Comparison of ENCODE assay signal across 17 cellular contexts in the genomic region with DNA sequence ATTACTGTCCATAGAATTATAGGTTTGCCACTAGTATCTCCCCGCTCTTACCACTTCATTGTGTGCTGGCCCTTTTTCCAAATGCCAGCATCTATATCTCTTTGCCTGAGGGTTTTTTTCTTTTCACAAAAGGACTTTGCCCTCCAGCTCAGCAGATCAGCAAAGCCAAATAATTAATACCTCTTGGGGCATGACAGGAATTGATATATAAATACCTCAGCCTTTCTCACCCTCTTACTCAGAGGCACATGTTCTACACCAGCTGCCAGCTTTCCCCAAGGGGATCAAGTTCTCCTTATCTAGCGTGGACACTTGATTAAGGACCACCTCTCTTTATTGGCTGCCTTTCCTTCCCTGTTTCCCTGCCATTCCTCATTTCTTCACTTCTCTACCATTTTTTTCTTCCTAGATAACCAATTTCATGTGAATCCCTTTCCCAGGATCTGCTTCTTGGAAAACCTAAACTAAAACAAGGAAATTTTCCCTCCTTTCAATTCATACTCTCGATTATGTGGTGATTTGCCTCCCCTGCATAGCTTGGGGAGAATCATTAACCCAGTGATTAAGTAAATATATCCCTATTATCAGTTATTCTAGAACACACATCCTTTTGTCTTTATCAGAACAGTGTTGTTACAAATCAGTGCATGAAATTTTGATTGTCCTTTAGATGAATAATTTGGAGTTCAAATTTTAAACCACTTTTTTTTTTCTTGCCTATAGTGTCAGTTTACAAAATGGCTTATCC. TPM values are rescaled to one million over a fixed set of nuclear protein-coding genes. Genes with fewer than 3 reads are reported as not detected.
A peak's percentile ranks its signal among the peaks of the same experiment; 100 is the strongest.
DNase-seq lines count a peak whose midpoint lies in the region; ATAC-seq and TF ChIP-seq lines count a peak whose summit lies in the region.
"Had no signal": no experiment of that assay in that cellular context is flagged by ENCODE, and none has a peak within 500 bp of the region (broad histone marks: within the 10 kb centered on the region; RNA-seq: fewer than 3 reads in every experiment).

No MANE protein-coding gene starts in this region.

- no peaks in the 10 kb centered on the region for H3K36me3 Mint-ChIP-seq in activated CD4-positive, alpha-beta memory T cell treated with anti-CD3 and anti-CD28 coated beads, Interleukin-2, amount 10 ng/mL, durations not matched to agents 7 days and 5 days (ENCODE audit: low read depth)
- H3K36me3 Mint-ChIP-seq in natural killer cell, result no peaks in the 10 kb centered on the region

- CTCF ChIA-PET in PC-9 (lab: Charles Lee), result no interaction called here
- CTCF ChIA-PET in activated CD4-positive, alpha-beta memory T cell treated with anti-CD3 and anti-CD28 coated beads, Interleukin-2, amount 10 ng/mL, durations not matched to agents 7 days and 5 days (lab: Charles Lee), result no interaction called here

- no peaks in the 10 kb centered on the region for H3F3A ChIP-seq in PC-9 (ENCODE audit: insufficient read depth, low read depth)

- TF ChIP-seq CTCF in BE2C (IDR thresholded peaks at IDR 0.05; ENCODE audit: low read depth, low read length) (no peak), PC-9 (conservative IDR thresholded peaks at IDR 0.05) (no peak), natural killer cell (IDR thresholded peaks at IDR 0.05) (no peak)

- no peak overlapping the region; the same call in 1 of the 2 replicates for H2AFZ ChIP-seq in PC-9
- H2AFZ ChIP-seq: parathyroid adenoma had no signal

- DNase-seq in BE2C (peak; percentile 22), LoVo (ENCODE audit: low spot score) (peak; percentile 67), myocyte (ENCODE audit: low read depth) (peak; percentile 74), PC-9 (no peak), natural killer cell (no peak), NCI-H128 (lab: John Stamatoyannopoulos, UW; ENCODE audit: unreplicated experiment) (no peak)
- DNase-seq in activated CD4-positive, alpha-beta memory T cell treated with anti-CD3 and anti-CD28 coated beads, Interleukin-2, amount 10 ng/mL, durations not matched to agents 7 days and 5 days, result no peak
- DNase-seq: AML-193; amygdala; midbrain; NCI-H187; NCI-H748 treated with DMSO at 0.1 percent for 48 hours; stimulated activated naive CD8-positive, alpha-beta T cell treated with anti-CD3 and anti-CD28 coated beads, Interleukin-15, amount 100 ng/mL, for 72 hours; SW 1271 had no signal

- peaks cover 16% of the 10 kb centered on the region for H3K4me1 ChIP-seq in BE2C
- H3K4me1 ChIP-seq in endocrine pancreas (ENCODE audit: control insufficient read depth, insufficient read depth, low read length), result peaks cover 10% of the 10 kb centered on the region
- H3K4me1 ChIP-seq in PC-9 (replicated peaks; ENCODE audit: insufficient read depth), result no peaks in the 10 kb centered on the region
- H3K4me1 ChIP-seq: parathyroid adenoma had no signal

- H3K4me1 Mint-ChIP-seq in activated CD4-positive, alpha-beta memory T cell treated with anti-CD3 and anti-CD28 coated beads, Interleukin-2, amount 10 ng/mL, durations not matched to agents 7 days and 5 days, result no peaks in the 10 kb centered on the region
- H3K4me1 Mint-ChIP-seq in natural killer cell, result no peaks in the 10 kb centered on the region
- H3K4me1 Mint-ChIP-seq: stimulated activated naive CD8-positive, alpha-beta T cell treated with anti-CD3 and anti-CD28 coated beads, Interleukin-15, amount 100 ng/mL, for 72 hours had no signal

- H3K27me3 ChIP-seq in BE2C (no peaks in the 10 kb centered on the region), endocrine pancreas (ENCODE audit: control insufficient read depth, insufficient read depth, low read length) (no peaks in the 10 kb centered on the region), PC-9 (ENCODE audit: insufficient read depth, low read depth) (no peaks in the 10 kb centered on the region)

- POLR2A ChIA-PET in PC-9 (lab: Charles Lee; ENCODE audit: unreplicated experiment), result interaction anchor here (0.7 kb wide), 1 partner anchor 105 kb away, joined by 9 read pairs; no protein-coding TSS in a partner anchor
- POLR2A ChIA-PET in activated CD4-positive, alpha-beta memory T cell treated with anti-CD3 and anti-CD28 coated beads, Interleukin-2, amount 10 ng/mL, durations not matched to agents 7 days and 5 days (lab: Charles Lee), result no interaction called here

- H3K27ac ChIP-seq in PC-9, result no peak overlapping the region
- H3K27ac ChIP-seq: parathyroid adenoma had no signal

- H3K4me3 ChIP-seq in BE2C (ENCODE audit: low read depth, low read length) (no peak overlapping the region), endocrine pancreas (ENCODE audit: control insufficient read depth, insufficient read depth, low read length) (peak overlapping the region; percentile 9), PC-9 (no peak overlapping the region)
- H3K4me3 ChIP-seq: K562 had no signal

- intact Hi-C loops in PC-9 (cut with micrococcal nuclease; ENCODE audit: unreplicated experiment), result no loop called here
- intact Hi-C loops in natural killer cell (cut with micrococcal nuclease), result no loop called here

- no peak overlapping the region for H3K27ac Mint-ChIP-seq in activated CD4-positive, alpha-beta memory T cell treated with anti-CD3 and anti-CD28 coated beads, Interleukin-2, amount 10 ng/mL, durations not matched to agents 7 days and 5 days
- no peak overlapping the region for H3K27ac Mint-ChIP-seq in natural killer cell
- H3K27ac Mint-ChIP-seq: stimulated activated naive CD8-positive, alpha-beta T cell treated with anti-CD3 and anti-CD28 coated beads, Interleukin-15, amount 100 ng/mL, for 72 hours had no signal

- H3K9me2 ChIP-seq in PC-9 (ENCODE audit: insufficient read depth), result no peaks in the 10 kb centered on the region

- H3K9me3 ChIP-seq in BE2C (no peaks in the 10 kb centered on the region), endocrine pancreas (ENCODE audit: control insufficient read depth, low read length) (no peaks in the 10 kb centered on the region), PC-9 (ENCODE audit: insufficient read depth, low read depth) (no peaks in the 10 kb centered on the region)

- H3K27me3 Mint-ChIP-seq in activated CD4-positive, alpha-beta memory T cell treated with anti-CD3 and anti-CD28 coated beads, Interleukin-2, amount 10 ng/mL, durations not matched to agents 7 days and 5 days, result no peaks in the 10 kb centered on the region
- H3K27me3 Mint-ChIP-seq in natural killer cell (ENCODE audit: low read depth in 2 of 2), result peaks cover 0 to 2% of the 10 kb centered on the region in 2 donors

- H3K9me3 Mint-ChIP-seq in activated CD4-positive, alpha-beta memory T cell treated with anti-CD3 and anti-CD28 coated beads, Interleukin-2, amount 10 ng/mL, durations not matched to agents 7 days and 5 days, result no peaks in the 10 kb centered on the region
- no peaks in the 10 kb centered on the region for H3K9me3 Mint-ChIP-seq in natural killer cell
- H3K9me3 Mint-ChIP-seq: stimulated activated naive CD8-positive, alpha-beta T cell treated with anti-CD3 and anti-CD28 coated beads, Interleukin-15, amount 100 ng/mL, for 72 hours had no signal

- BruUV-seq in PC-9 (replicated peaks; lab: Mats Ljungman, UMichigan), result no TSS peak

- H3K36me3 ChIP-seq in BE2C (no peaks in the 10 kb centered on the region), endocrine pancreas (ENCODE audit: control insufficient read depth, insufficient read depth, low read length) (no peaks in the 10 kb centered on the region), PC-9 (ENCODE audit: low read depth) (no peaks in the 10 kb centered on the region)

- no peaks in the 10 kb centered on the region for H4K20me1 ChIP-seq in PC-9 (ENCODE audit: insufficient read depth)

- no peak overlapping the region for H3K9ac ChIP-seq in endocrine pancreas (ENCODE audit: control insufficient read depth, insufficient read depth, low read length)
- H3K9ac ChIP-seq: parathyroid adenoma had no signal

- H3K79me2 ChIP-seq in PC-9 (ENCODE audit: low read depth), result no peaks in the 10 kb centered on the region
- H3K79me2 ChIP-seq: parathyroid adenoma had no signal

- H3K4me3 Mint-ChIP-seq in activated CD4-positive, alpha-beta memory T cell treated with anti-CD3 and anti-CD28 coated beads, Interleukin-2, amount 10 ng/mL, durations not matched to agents 7 days and 5 days, result no peak overlapping the region
- no peak overlapping the region for H3K4me3 Mint-ChIP-seq in natural killer cell
- H3K4me3 Mint-ChIP-seq: stimulated activated naive CD8-positive, alpha-beta T cell treated with anti-CD3 and anti-CD28 coated beads, Interleukin-15, amount 100 ng/mL, for 72 hours had no signal

- no peak overlapping the region for H3K4me2 ChIP-seq in PC-9

- ATAC-seq in natural killer cell, result no peak
- ATAC-seq: K562; stimulated activated naive CD8-positive, alpha-beta T cell treated with anti-CD3 and anti-CD28 coated beads, Interleukin-15, amount 100 ng/mL, for 72 hours had no signal

RNA-seq across cellular contexts. Expression of a gene that starts 6.9 kb away (rescaled TPM):
- 6.9 TPM for polyA plus RNA-seq in BE2C (2012; ENCODE audit: insufficient read depth, insufficient read length, low read depth)
- total RNA-seq in myocyte (20.2 and 26.7 TPM in 2 replicates), PC-9 (2021) (12.9 and 13.3 TPM in 2 replicates), natural killer cell (1 to 10 TPM in 1 of 3 donors, under 1 TPM in 1, not detected in 1; 0.61 to 1.2 TPM)
- 4.1 TPM for polyA plus RNA-seq in myocyte (2012)
- under 1 TPM; 0.20 to 0.33 TPM for total RNA-seq in activated CD4-positive, alpha-beta memory T cell treated with anti-CD3 and anti-CD28 coated beads, Interleukin-2, amount 10 ng/mL, durations not matched to agents 7 days and 5 days

Comparison
In these comparisons a context has a peak if more than half of its experiments do, and no peak if none do; other contexts are left out.
1. DNase-seq: peak in BE2C (single experiment), LoVo (single experiment) and myocyte (single experiment); none in PC-9 (0 of 2), activated CD4-positive, alpha-beta memory T cell treated with anti-CD3 and anti-CD28 coated beads, Interleukin-2, amount 10 ng/mL, durations not matched to agents 7 days and 5 days (single experiment), natural killer cell (single experiment) and NCI-H128 (single experiment).